22 cellular contexts compared by ENCODE assay signal in the genomic region with DNA sequence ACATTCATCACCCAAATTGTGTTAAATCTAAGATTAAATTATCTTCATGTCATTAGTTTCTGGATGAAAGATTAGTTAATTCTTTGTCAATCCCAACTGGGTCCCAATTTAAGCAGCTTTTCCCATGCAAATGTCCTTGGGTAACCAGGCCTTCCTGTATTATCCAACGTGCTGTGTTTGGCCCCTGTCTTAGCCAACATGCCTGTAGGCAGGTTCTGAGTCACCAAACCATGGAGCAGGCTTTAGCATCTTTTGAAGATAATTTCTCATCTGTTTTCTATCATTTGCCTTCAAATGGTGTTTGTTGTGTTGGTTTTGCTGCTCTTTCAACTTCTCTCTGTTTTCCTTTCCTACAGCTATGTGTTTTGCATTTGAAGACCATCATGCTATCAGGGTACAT.
A peak's percentile ranks its signal among the peaks of the same experiment; 100 is the strongest.
DNase-seq lines count a peak whose midpoint lies in the region; ATAC-seq and TF ChIP-seq lines count a peak whose summit lies in the region.
"Had no signal": no experiment of that assay in that cellular context is flagged by ENCODE, and none has a peak within 500 bp of the region (broad histone marks: within the 10 kb centered on the region; RNA-seq: fewer than 3 reads in every experiment).

No MANE protein-coding gene starts in this region.

- no peaks in the 10 kb centered on the region for H3K9me3 ChIP-seq in adipocyte (ENCODE audit: control insufficient read depth, low read length)
- H3K9me3 ChIP-seq: BE2C, HAP-1 had no signal

- no peak overlapping the region for H3K27ac Mint-ChIP-seq in GM23338

- no peaks in the 10 kb centered on the region for H3F3A ChIP-seq in GM23338 (replicated peaks; ENCODE audit: low read depth)

- H2AFZ ChIP-seq in GM23338, result no peak overlapping the region

- no peak overlapping the region for H3K9ac ChIP-seq in adipocyte (ENCODE audit: low read length)

- TF ChIP-seq CTCF in GM23338 (conservative IDR thresholded peaks at IDR 0.05; ENCODE audit: low read depth in 2 of 2) (no peak), foreskin fibroblast (IDR thresholded peaks at IDR 0.05; ENCODE audit: low read depth, low read length) (no peak), coronary artery (IDR thresholded peaks at IDR 0.05) (no peak)

- DNase-seq in AG08395 (ENCODE audit: low spot score), result peak; percentile 42
- no peak for DNase-seq in GM23338 (ENCODE audit: low spot score)
- peak; percentile 57 for DNase-seq in adipocyte (ENCODE audit: low read depth)
- DNase-seq in foreskin fibroblast, result peak; percentile 34 to 79
- no peak for DNase-seq in SW 1271 (lab: John Stamatoyannopoulos, UW)
- no peak for DNase-seq in coronary artery (ENCODE audit: low spot score)
- no peak for DNase-seq in NCI-H2081 (lab: John Stamatoyannopoulos, UW)
- no peak for DNase-seq in UCSD-AML1 (lab: John Stamatoyannopoulos, UW; ENCODE audit: unreplicated experiment)
- DNase-seq: activated CD4-positive, alpha-beta T cell treated with anti-CD3 and anti-CD28 coated beads, Interleukin-2, amount 50 U/mL, for 1 hour; activated naive CD4-positive, alpha-beta T cell treated with Interleukin-2 at 50 U/mL for 16 hours; activated T-cell treated with anti-CD3 and anti-CD28 coated beads, Interleukin-2, amount 50 U/mL, for 48 hours; amniotic stem cell; BE2C; brain microvascular endothelial cell; effector memory CD4-positive, alpha-beta T cell; KBM-7; MM.1S; naive thymus-derived CD8-positive, alpha-beta T cell; NCI-H1417; NCI-H446 treated with DMSO at 0.1 percent for 48 hours; stimulated activated naive CD8-positive, alpha-beta T cell treated with anti-CD3 and anti-CD28 coated beads, Interleukin-15, amount 100 ng/mL, for 72 hours had no signal

- H3K27me3 ChIP-seq in GM23338 (ENCODE audit: insufficient read depth), result no peaks in the 10 kb centered on the region
- H3K27me3 ChIP-seq in adipocyte (replicated peaks; ENCODE audit: control insufficient read depth, insufficient read depth, low read length), result no peaks in the 10 kb centered on the region
- H3K27me3 ChIP-seq: BE2C, brain microvascular endothelial cell had no signal

- H3K9me3 Mint-ChIP-seq in GM23338, result no peaks in the 10 kb centered on the region; the same call in 2 of the 3 replicates
- H3K9me3 Mint-ChIP-seq: naive thymus-derived CD8-positive, alpha-beta T cell; stimulated activated naive CD8-positive, alpha-beta T cell treated with anti-CD3 and anti-CD28 coated beads, Interleukin-15, amount 100 ng/mL, for 72 hours had no signal

- H3K27me3 Mint-ChIP-seq in GM23338 (ENCODE audit: insufficient read depth, low read depth, poor library complexity), result no peaks in the 10 kb centered on the region
- H3K27me3 Mint-ChIP-seq: naive thymus-derived CD8-positive, alpha-beta T cell; stimulated activated naive CD8-positive, alpha-beta T cell treated with anti-CD3 and anti-CD28 coated beads, Interleukin-15, amount 100 ng/mL, for 72 hours had no signal

- no peak overlapping the region for H3K4me3 Mint-ChIP-seq in GM23338
- H3K4me3 Mint-ChIP-seq: naive thymus-derived CD8-positive, alpha-beta T cell; stimulated activated naive CD8-positive, alpha-beta T cell treated with anti-CD3 and anti-CD28 coated beads, Interleukin-15, amount 100 ng/mL, for 72 hours had no signal

- H3K4me2 ChIP-seq in GM23338, result peak overlapping the region; percentile 40; the same call in 1 of the 2 replicates

- H3K9me2 ChIP-seq in GM23338 (ENCODE audit: insufficient read depth), result no peaks in the 10 kb centered on the region

- H4K20me1 ChIP-seq in GM23338 (replicated peaks; ENCODE audit: insufficient read depth), result no peaks in the 10 kb centered on the region

- H3K4me1 Mint-ChIP-seq in GM23338, result peaks cover 51% of the 10 kb centered on the region

- no peak overlapping the region for H3K4me3 ChIP-seq in GM23338
- H3K4me3 ChIP-seq in adipocyte (ENCODE audit: low read length), result no peak overlapping the region
- H3K4me3 ChIP-seq in foreskin fibroblast (ENCODE audit: low read depth in 1 of 2, low read length in 2 of 2), result no peak overlapping the region
- no peak overlapping the region for H3K4me3 ChIP-seq in coronary artery
- H3K4me3 ChIP-seq: HAP-1 had no signal

- H3K4me1 ChIP-seq in GM23338 (ENCODE audit: insufficient read depth) (peaks cover 40% of the 10 kb centered on the region), adipocyte (ENCODE audit: control insufficient read depth, insufficient read depth, low read length) (no peaks in the 10 kb centered on the region)
- H3K4me1 ChIP-seq: BE2C, HAP-1 had no signal

- H3K36me3 Mint-ChIP-seq in GM23338 (ENCODE audit: low read depth), result peaks cover 3% of the 10 kb centered on the region; the same call in 2 of the 3 replicates

- ATAC-seq in GM23338, result no peak
- ATAC-seq: naive thymus-derived CD8-positive, alpha-beta T cell; stimulated activated naive CD8-positive, alpha-beta T cell treated with anti-CD3 and anti-CD28 coated beads, Interleukin-15, amount 100 ng/mL, for 72 hours had no signal

- H3K36me3 ChIP-seq in GM23338 (ENCODE audit: insufficient read depth), result no peaks in the 10 kb centered on the region
- peaks cover 4% of the 10 kb centered on the region for H3K36me3 ChIP-seq in adipocyte (ENCODE audit: control insufficient read depth, insufficient read depth, low read length, severe bottlenecking)
- H3K36me3 ChIP-seq: brain microvascular endothelial cell, HAP-1 had no signal

- H3K27ac ChIP-seq in GM23338 (ENCODE audit: low read depth), result no peak overlapping the region
- no peak overlapping the region for H3K27ac ChIP-seq in coronary artery
- H3K27ac ChIP-seq: brain microvascular endothelial cell had no signal

- no peaks in the 10 kb centered on the region for H3K79me2 ChIP-seq in GM23338 (replicated peaks; ENCODE audit: insufficient read depth)

TF ChIP-seq in GM23338, 12 proteins besides CTCF, POLR2A, EP300 and RAD21:
- TF ChIP-seq NANOG (IDR thresholded peaks at IDR 0.05; ENCODE audit: borderline replicate concordance) (no peak), ZNF114 (CRISPR knock-in tag; IDR thresholded peaks at IDR 0.05) (no peak), ZNF331 (CRISPR knock-in tag; IDR thresholded peaks at IDR 0.05; ENCODE audit: low read depth) (no peak), STAT1 (IDR thresholded peaks at IDR 0.05; ENCODE audit: unreplicated experiment) (no peak)
- TF ChIP-seq, protein P1, sequence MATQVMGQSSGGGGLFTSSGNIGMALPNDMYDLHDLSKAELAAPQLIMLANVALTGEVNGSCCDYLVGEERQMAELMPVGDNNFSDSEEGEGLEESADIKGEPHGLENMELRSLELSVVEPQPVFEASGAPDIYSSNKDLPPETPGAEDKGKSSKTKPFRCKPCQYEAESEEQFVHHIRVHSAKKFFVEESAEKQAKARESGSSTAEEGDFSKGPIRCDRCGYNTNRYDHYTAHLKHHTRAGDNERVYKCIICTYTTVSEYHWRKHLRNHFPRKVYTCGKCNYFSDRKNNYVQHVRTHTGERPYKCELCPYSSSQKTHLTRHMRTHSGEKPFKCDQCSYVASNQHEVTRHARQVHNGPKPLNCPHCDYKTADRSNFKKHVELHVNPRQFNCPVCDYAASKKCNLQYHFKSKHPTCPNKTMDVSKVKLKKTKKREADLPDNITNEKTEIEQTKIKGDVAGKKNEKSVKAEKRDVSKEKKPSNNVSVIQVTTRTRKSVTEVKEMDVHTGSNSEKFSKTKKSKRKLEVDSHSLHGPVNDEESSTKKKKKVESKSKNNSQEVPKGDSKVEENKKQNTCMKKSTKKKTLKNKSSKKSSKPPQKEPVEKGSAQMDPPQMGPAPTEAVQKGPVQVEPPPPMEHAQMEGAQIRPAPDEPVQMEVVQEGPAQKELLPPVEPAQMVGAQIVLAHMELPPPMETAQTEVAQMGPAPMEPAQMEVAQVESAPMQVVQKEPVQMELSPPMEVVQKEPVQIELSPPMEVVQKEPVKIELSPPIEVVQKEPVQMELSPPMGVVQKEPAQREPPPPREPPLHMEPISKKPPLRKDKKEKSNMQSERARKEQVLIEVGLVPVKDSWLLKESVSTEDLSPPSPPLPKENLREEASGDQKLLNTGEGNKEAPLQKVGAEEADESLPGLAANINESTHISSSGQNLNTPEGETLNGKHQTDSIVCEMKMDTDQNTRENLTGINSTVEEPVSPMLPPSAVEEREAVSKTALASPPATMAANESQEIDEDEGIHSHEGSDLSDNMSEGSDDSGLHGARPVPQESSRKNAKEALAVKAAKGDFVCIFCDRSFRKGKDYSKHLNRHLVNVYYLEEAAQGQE (IDR thresholded peaks at IDR 0.05; ENCODE audit: unreplicated experiment), result no peak
TF ChIP-seq in GM23338: peak in this region for 0.

Comparison
In these comparisons a context has a peak if more than half of its experiments do, and no peak if none do; other contexts are left out.
1. DNase-seq: peak in AG08395 (single experiment), adipocyte (single experiment) and foreskin fibroblast (2 of 2); none in GM23338 (single experiment), SW 1271 (0 of 2), coronary artery (single experiment), NCI-H2081 (0 of 2) and UCSD-AML1 (single experiment).